ENCODE assay signal across 8 cellular contexts in the genomic region with DNA sequence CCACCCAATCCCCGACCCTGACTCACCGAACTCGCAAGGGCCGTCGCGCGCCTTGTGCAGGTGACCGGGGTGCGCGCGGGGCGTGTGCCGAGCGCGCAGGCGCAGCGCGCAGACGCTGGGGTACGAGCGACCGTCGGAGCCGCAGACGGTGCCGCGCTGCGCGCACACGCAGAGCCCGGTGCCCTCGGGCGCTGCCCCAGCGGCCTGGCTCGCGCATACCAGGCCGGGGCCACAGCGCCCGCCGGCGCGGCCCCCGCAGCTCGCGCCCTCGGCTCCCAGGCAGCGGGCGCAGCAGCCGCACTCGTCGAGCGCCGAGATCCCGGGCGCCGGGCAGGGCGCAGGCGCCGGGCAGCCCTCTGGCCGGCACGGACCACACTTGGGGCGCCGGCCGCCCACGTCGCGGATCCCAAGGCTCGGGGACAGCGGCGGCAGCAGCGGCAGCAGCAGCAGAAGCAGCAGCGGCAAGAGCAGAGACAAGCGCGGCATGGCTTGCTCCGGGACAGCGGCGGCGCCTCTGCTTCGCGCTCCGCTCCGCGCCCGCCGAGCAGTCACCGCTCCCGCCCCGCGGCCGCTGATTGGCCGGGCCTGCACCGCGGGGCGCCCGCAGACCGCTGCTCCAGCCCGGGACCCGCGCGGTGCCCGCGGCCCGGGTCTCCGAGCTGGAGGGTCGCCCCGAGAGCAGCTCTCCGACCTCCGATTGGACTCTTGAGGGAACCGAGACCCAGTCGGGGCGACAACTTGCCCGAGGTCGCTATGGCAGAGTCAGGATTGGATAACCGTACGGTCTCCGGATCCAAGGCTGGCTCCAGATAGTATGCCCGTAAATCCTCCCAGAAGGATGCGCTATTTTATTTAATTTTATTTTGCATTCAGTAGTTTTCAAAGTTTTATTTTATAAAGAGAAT. TPM values are rescaled to one million over a fixed set of nuclear protein-coding genes. Genes with fewer than 3 reads are reported as not detected.
DNase-seq lines count a peak whose midpoint lies in the region; ATAC-seq and TF ChIP-seq lines count a peak whose summit lies in the region.

A gene with protein sequence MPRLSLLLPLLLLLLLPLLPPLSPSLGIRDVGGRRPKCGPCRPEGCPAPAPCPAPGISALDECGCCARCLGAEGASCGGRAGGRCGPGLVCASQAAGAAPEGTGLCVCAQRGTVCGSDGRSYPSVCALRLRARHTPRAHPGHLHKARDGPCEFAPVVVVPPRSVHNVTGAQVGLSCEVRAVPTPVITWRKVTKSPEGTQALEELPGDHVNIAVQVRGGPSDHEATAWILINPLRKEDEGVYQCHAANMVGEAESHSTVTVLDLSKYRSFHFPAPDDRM (minus strand): TSS at position 516 of the 905 bp plus-strand sequence. CDS start 30 bp downstream, at position 486.

- no peak within 1 kb of the TSS for H3K27ac Mint-ChIP-seq in activated T-cell treated with anti-CD3 and anti-CD28 coated beads, Interleukin-2, amount 50 U/mL, for 24 hours

- H3K4me1 ChIP-seq in liver (ENCODE audit: control insufficient read depth in 4 of 4, insufficient read depth in 4 of 4, low read length in 3 of 4) = peaks cover 3 to 12% (median 5%) of the 10 kb centered on the region in 4 donors
- H3K4me1 ChIP-seq in thoracic aorta (ENCODE audit: control insufficient read depth in 1 of 2, low read depth in 2 of 2) = peaks cover 4 to 34% of the 10 kb centered on the region in 2 donors

- H3K9me3 ChIP-seq in liver (ENCODE audit: control insufficient read depth in 4 of 4, low read length in 3 of 4) = no peaks in the 10 kb centered on the region
- H3K9me3 ChIP-seq in thoracic aorta = no peaks in the 10 kb centered on the region

- peak within 1 kb of the TSS; percentile 46 for H3K4me3 Mint-ChIP-seq in activated T-cell treated with anti-CD3 and anti-CD28 coated beads, Interleukin-2, amount 50 U/mL, for 24 hours

- no peak within 1 kb of the TSS for H3K9ac ChIP-seq in liver (ENCODE audit: low read depth in 1 of 2, low read length in 2 of 2)

- DNase-seq in activated T-cell treated with anti-CD3 and anti-CD28 coated beads, Interleukin-2, amount 50 U/mL, for 24 hours = peak; percentile 47
- DNase-seq in activated T-cell treated with anti-CD3 and anti-CD28 coated beads, Interleukin-2, amount 50 U/mL, for 1 hour = no peak
- DNase-seq in NCI-H2081 treated with DMSO at 0.1 percent for 48 hours (lab: John Stamatoyannopoulos, UW) (peak; percentile 27), cerebellum (ENCODE audit: low spot score) (peak; percentile 82), thoracic aorta (ENCODE audit: low spot score) (no peak), HUDEP-2 (lab: John Stamatoyannopoulos, UW; ENCODE audit: unreplicated experiment in 76 of 76) (no peak)

- H3K36me3 ChIP-seq in liver (ENCODE audit: control insufficient read depth in 4 of 4, insufficient read depth in 3 of 4, low read depth in 1 of 4, low read length in 3 of 4) (no peaks in the 10 kb centered on the region), thoracic aorta (no peaks in the 10 kb centered on the region)

- H3K4me3 ChIP-seq in liver (ENCODE audit: low read depth in 1 of 3, low read length in 3 of 3) = peak within 1 kb of the TSS in 2 of 3 donors; percentile 22 to 51
- H3K4me3 ChIP-seq in thoracic aorta = peak within 1 kb of the TSS; percentile 77

- H3K27me3 ChIP-seq in liver (ENCODE audit: control insufficient read depth in 4 of 4, insufficient read depth in 4 of 4, low read length in 3 of 4) = no peaks in the 10 kb centered on the region
- no peaks in the 10 kb centered on the region for H3K27me3 ChIP-seq in thoracic aorta (replicated peaks; ENCODE audit: insufficient read depth)

- ATAC-seq in thoracic aorta (ENCODE audit: insufficient number of reproducible peaks, low FRiP score, low read depth) (peak; percentile 46), HG02763 (IDR thresholded peaks at IDR 0.05; ENCODE audit: unreplicated experiment) (no peak)

- H3K27ac ChIP-seq in liver (ENCODE audit: low read depth in 1 of 2, low read length in 2 of 2) (no peak within 1 kb of the TSS), thoracic aorta (peak within 1 kb of the TSS; percentile 56 to 76)

- no peaks in the 10 kb centered on the region for H3K36me3 Mint-ChIP-seq in activated T-cell treated with anti-CD3 and anti-CD28 coated beads, Interleukin-2, amount 50 U/mL, for 24 hours (ENCODE audit: low read depth)

- peaks cover 5% of the 10 kb centered on the region for H3K4me1 Mint-ChIP-seq in activated T-cell treated with anti-CD3 and anti-CD28 coated beads, Interleukin-2, amount 50 U/mL, for 24 hours (ENCODE audit: low read depth)

- WGBS in liver = 4% methylated on average over 118 of the region's 118 CpGs

- peaks cover 61% of the 10 kb centered on the region for H3K27me3 Mint-ChIP-seq in activated T-cell treated with anti-CD3 and anti-CD28 coated beads, Interleukin-2, amount 50 U/mL, for 24 hours

- H3K9me3 Mint-ChIP-seq in activated T-cell treated with anti-CD3 and anti-CD28 coated beads, Interleukin-2, amount 50 U/mL, for 24 hours = no peaks in the 10 kb centered on the region

- no peak for TF ChIP-seq RAD21 in liver (IDR thresholded peaks at IDR 0.05)

- no peak for TF ChIP-seq CTCF in liver (IDR thresholded peaks at IDR 0.05; ENCODE audit: low read depth, low read length, missing input control)
- no peak for TF ChIP-seq CTCF in thoracic aorta (IDR thresholded peaks at IDR 0.05)

TF ChIP-seq in liver, 16 proteins besides CTCF, POLR2A, EP300 and RAD21:
- TF ChIP-seq TAF1 (conservative IDR thresholded peaks at IDR 0.05) = no peak
- TF ChIP-seq, protein P1, sequence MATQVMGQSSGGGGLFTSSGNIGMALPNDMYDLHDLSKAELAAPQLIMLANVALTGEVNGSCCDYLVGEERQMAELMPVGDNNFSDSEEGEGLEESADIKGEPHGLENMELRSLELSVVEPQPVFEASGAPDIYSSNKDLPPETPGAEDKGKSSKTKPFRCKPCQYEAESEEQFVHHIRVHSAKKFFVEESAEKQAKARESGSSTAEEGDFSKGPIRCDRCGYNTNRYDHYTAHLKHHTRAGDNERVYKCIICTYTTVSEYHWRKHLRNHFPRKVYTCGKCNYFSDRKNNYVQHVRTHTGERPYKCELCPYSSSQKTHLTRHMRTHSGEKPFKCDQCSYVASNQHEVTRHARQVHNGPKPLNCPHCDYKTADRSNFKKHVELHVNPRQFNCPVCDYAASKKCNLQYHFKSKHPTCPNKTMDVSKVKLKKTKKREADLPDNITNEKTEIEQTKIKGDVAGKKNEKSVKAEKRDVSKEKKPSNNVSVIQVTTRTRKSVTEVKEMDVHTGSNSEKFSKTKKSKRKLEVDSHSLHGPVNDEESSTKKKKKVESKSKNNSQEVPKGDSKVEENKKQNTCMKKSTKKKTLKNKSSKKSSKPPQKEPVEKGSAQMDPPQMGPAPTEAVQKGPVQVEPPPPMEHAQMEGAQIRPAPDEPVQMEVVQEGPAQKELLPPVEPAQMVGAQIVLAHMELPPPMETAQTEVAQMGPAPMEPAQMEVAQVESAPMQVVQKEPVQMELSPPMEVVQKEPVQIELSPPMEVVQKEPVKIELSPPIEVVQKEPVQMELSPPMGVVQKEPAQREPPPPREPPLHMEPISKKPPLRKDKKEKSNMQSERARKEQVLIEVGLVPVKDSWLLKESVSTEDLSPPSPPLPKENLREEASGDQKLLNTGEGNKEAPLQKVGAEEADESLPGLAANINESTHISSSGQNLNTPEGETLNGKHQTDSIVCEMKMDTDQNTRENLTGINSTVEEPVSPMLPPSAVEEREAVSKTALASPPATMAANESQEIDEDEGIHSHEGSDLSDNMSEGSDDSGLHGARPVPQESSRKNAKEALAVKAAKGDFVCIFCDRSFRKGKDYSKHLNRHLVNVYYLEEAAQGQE (IDR thresholded peaks at IDR 0.05) = no peak
- no peak for TF ChIP-seq NR2F2 (IDR thresholded peaks at IDR 0.05)
- TF ChIP-seq, protein P2, sequence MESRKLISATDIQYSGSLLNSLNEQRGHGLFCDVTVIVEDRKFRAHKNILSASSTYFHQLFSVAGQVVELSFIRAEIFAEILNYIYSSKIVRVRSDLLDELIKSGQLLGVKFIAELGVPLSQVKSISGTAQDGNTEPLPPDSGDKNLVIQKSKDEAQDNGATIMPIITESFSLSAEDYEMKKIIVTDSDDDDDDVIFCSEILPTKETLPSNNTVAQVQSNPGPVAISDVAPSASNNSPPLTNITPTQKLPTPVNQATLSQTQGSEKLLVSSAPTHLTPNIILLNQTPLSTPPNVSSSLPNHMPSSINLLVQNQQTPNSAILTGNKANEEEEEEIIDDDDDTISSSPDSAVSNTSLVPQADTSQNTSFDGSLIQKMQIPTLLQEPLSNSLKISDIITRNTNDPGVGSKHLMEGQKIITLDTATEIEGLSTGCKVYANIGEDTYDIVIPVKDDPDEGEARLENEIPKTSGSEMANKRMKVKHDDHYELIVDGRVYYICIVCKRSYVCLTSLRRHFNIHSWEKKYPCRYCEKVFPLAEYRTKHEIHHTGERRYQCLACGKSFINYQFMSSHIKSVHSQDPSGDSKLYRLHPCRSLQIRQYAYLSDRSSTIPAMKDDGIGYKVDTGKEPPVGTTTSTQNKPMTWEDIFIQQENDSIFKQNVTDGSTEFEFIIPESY (IDR thresholded peaks at IDR 0.05) = no peak
- TF ChIP-seq HNF4A (conservative IDR thresholded peaks at IDR 0.05) = no peak
- no peak for TF ChIP-seq RXRA (IDR thresholded peaks at IDR 0.05)
- no peak for TF ChIP-seq FOXA2 (IDR thresholded peaks at IDR 0.05)
- no peak for TF ChIP-seq EGR1 (IDR thresholded peaks at IDR 0.05; ENCODE audit: low read depth in 2 of 2)
- no peak for TF ChIP-seq FOXA1 (IDR thresholded peaks at IDR 0.05)
- no peak for TF ChIP-seq JUND (IDR thresholded peaks at IDR 0.05)
- no peak for TF ChIP-seq SP1 (IDR thresholded peaks at IDR 0.05)
- TF ChIP-seq, protein P3, sequence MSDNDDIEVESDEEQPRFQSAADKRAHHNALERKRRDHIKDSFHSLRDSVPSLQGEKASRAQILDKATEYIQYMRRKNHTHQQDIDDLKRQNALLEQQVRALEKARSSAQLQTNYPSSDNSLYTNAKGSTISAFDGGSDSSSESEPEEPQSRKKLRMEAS (IDR thresholded peaks at IDR 0.05) = no peak
- TF ChIP-seq, protein P4, sequence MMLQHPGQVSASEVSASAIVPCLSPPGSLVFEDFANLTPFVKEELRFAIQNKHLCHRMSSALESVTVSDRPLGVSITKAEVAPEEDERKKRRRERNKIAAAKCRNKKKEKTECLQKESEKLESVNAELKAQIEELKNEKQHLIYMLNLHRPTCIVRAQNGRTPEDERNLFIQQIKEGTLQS (IDR thresholded peaks at IDR 0.05) = no peak
- no peak for TF ChIP-seq HNF4G (IDR thresholded peaks at IDR 0.05)
TF ChIP-seq in liver: peak in this region for 0.

RNA-seq across cellular contexts. Expression of the gene that starts here (rescaled TPM):
- 239 TPM for total RNA-seq in cerebellum
- under 1 TPM in 1 of 2 donors, not detected in 1; 0.08 TPM for total RNA-seq in liver
- not detected for polyA plus RNA-seq in liver
- total RNA-seq in thoracic aorta = 10 to 100 TPM; 16.6 to 34.0 TPM

Comparison
In these comparisons a context has a peak if more than half of its experiments do, and no peak if none do; other contexts are left out.
1. RNA of the gene that starts here (total RNA-seq): 239 TPM in cerebellum (single experiment) and 16.6 to 34.0 TPM in thoracic aorta; 0.08 TPM in liver; every median in the first group is over 10 times any median in the second.
2. DNase-seq: peak in activated T-cell treated with anti-CD3 and anti-CD28 coated beads, Interleukin-2, amount 50 U/mL, for 24 hours (single experiment), NCI-H2081 treated with DMSO at 0.1 percent for 48 hours (single experiment) and cerebellum (single experiment); none in activated T-cell treated with anti-CD3 and anti-CD28 coated beads, Interleukin-2, amount 50 U/mL, for 1 hour (single experiment), thoracic aorta (single experiment) and HUDEP-2 (0 of 76).
3. H3K27ac ChIP-seq: peak in thoracic aorta (2 of 2); none in liver (0 of 2).